ENCODE assay signal across 28 cellular contexts in genomic region chr3:141055536-141056445, GRCh38. TPM values are rescaled to one million over a fixed set of nuclear protein-coding genes. Genes with fewer than 3 reads are reported as not detected.
"Had no signal": no experiment of that assay in that cellular context is flagged by ENCODE, and none has a peak within 500 bp of the region (broad histone marks: within the 10 kb centered on the region; RNA-seq: fewer than 3 reads in every experiment).

No MANE protein-coding gene starts in this region.

- H3K27me3 ChIP-seq: right atrium auricular region had no signal

- H3K4me3 ChIP-seq: hepatocyte, left lung, psoas muscle, right atrium auricular region, spleen, thoracic aorta, upper lobe of right lung had no signal

- H3K9me3 Mint-ChIP-seq: activated T-cell treated with anti-CD3 and anti-CD28 coated beads, Interleukin-2, amount 50 U/mL, for 24 hours; activated T-helper 2 cell treated with anti-CD3 and anti-CD28 coated beads, Interferon-gamma antibody, Interleukin-2, Interleukin-4, amounts not matched to agents 10 μg/mL and 5 μg/mL and 100 μg/mL, durations not matched to agents 14 hours and 24 hours and 36 hours; immature natural killer cell had no signal

- H3K36me3 Mint-ChIP-seq: activated naive CD8-positive, alpha-beta T cell; natural killer cell treated with Interleukin-12 subunit alpha and Interleukin-12 subunit beta and Interleukin-15 and Interleukin-18, amount 100 ng/mL, for 72 hours had no signal

- H3K4me3 Mint-ChIP-seq: activated CD4-positive, alpha-beta T cell treated with anti-CD3 and anti-CD28 coated beads, Interleukin-2, amount 10 ng/mL, durations not matched to agents 7 days and 5 days; activated naive CD8-positive, alpha-beta T cell; activated T-cell treated with anti-CD3 and anti-CD28 coated beads, Interleukin-2, amount 50 U/mL, for 24 hours; immature natural killer cell; natural killer cell treated with Interleukin-12 subunit alpha and Interleukin-12 subunit beta and Interleukin-15 and Interleukin-18, amount 100 ng/mL, for 72 hours had no signal

- H3K4me2 ChIP-seq: hepatocyte had no signal

- H3K4me1 ChIP-seq: foreskin keratinocyte had no signal

- FAIRE-seq: astrocyte, bronchial epithelial cell, endometrium had no signal

- H3K36me3 ChIP-seq: left lung, right atrium auricular region, spleen, thoracic aorta, upper lobe of right lung had no signal

- H3K27ac Mint-ChIP-seq: activated CD4-positive, alpha-beta T cell treated with anti-CD3 and anti-CD28 coated beads, Interleukin-2, amount 10 ng/mL, durations not matched to agents 7 days and 5 days; activated naive CD8-positive, alpha-beta T cell; activated T-cell treated with anti-CD3 and anti-CD28 coated beads, Interleukin-2, amount 50 U/mL, for 24 hours; activated T-helper 2 cell treated with anti-CD3 and anti-CD28 coated beads, Interferon-gamma antibody, Interleukin-2, Interleukin-4, amounts not matched to agents 10 μg/mL and 5 μg/mL and 100 μg/mL, durations not matched to agents 14 hours and 24 hours and 36 hours; natural killer cell treated with Interleukin-12 subunit alpha and Interleukin-12 subunit beta and Interleukin-15 and Interleukin-18, amount 100 ng/mL, for 72 hours had no signal

- H3K27ac ChIP-seq: foreskin keratinocyte, hepatocyte, left lung, psoas muscle, right atrium auricular region, spleen, thoracic aorta, upper lobe of right lung had no signal

- H3K9me3 ChIP-seq: left lung, psoas muscle, right atrium auricular region, thoracic aorta, upper lobe of right lung had no signal

- ATAC-seq: foreskin keratinocyte; left lung; natural killer cell treated with Interleukin-12 subunit alpha and Interleukin-12 subunit beta and Interleukin-15 and Interleukin-18, amount 100 ng/mL, for 72 hours; psoas muscle; SK-N-SH treated with all-trans-retinoic acid at 6 μM for 48 hours; upper lobe of right lung had no signal

- H2AFZ ChIP-seq: hepatocyte had no signal

- H3K79me2 ChIP-seq: hepatocyte had no signal

- DNase-seq: activated CD4-positive, alpha-beta T cell treated with anti-CD3 and anti-CD28 coated beads, Interleukin-2, amount 10 ng/mL, durations not matched to agents 7 days and 5 days; activated CD8-positive, alpha-beta memory T cell treated with anti-CD3 and anti-CD28 coated beads for 24 hours; activated CD8-positive, alpha-beta memory T cell treated with anti-CD3 and anti-CD28 coated beads, Interleukin-2, amount 50 U/mL, for 4 hours; activated naive CD4-positive, alpha-beta T cell; activated T-cell treated with anti-CD3 and anti-CD28 coated beads, Interleukin-2, amount 50 U/mL, for 24 hours; cerebellar nuclear complex; cortex of kidney; foreskin keratinocyte; immature natural killer cell; left lung; mammary epithelial cell; psoas muscle; spleen; stimulated activated CD4-positive, alpha-beta T cell treated with anti-CD3 and anti-CD28 coated beads, Interleukin-4, amount 100 ng/mL, for 1 hour; stimulated activated naive CD4-positive, alpha-beta T cell treated with Interleukin-2 at 50 U/mL for 16 hours had no signal

RNA-seq across cellular contexts. Expression of gene SPSB4, which starts 4.6 kb away (rescaled TPM):
- total RNA-seq: activated CD4-positive, alpha-beta T cell treated with anti-CD3 and anti-CD28 coated beads, Interleukin-2, amount 10 ng/mL, durations not matched to agents 7 days and 5 days; activated T-helper 2 cell treated with anti-CD3 and anti-CD28 coated beads, Interferon-gamma antibody, Interleukin-2, Interleukin-4, amounts not matched to agents 10 μg/mL and 5 μg/mL and 100 μg/mL, durations not matched to agents 14 hours and 24 hours and 36 hours; foreskin keratinocyte; glomerular endothelial cell; mammary epithelial cell; natural killer cell treated with Interleukin-12 subunit alpha and Interleukin-12 subunit beta and Interleukin-15 and Interleukin-18, amount 100 ng/mL, for 72 hours; T-helper 2 cell treated with Interferon-gamma antibody and Interleukin-4, amounts not matched to agents 100 ng/mL and 5 ng/mL, for 36 hours had no signal
